ENCODE assay signal across 9 cellular contexts in the genomic region with DNA sequence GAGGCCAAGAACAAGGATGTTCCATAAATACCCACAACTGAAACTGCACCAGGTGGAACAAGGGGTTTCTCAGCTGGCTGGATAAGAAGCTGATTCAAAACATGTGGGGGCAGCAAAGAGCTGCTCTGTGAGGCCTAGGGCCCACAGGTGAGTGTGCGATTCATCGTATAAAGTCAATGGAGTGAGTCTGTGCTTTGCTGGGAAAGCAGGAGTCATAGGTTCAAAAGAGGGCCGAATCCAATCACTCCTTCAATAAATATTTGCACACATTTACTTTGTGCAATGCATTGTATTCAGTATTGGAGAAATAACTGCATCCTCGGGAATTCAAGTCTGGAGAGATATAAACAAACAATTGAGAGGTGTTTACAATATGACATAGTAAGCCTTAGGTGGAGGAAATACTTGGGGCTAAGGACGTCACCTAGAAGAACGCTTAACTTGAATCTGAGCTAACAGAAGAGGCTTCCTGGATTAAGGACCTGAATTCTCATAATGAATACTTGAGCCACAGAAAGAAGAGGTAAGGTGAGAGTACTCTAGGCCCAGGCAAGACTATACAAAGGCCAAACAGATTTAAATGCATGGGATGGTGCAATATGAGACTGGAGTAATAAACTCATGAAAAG.
DNase-seq lines count a peak whose midpoint lies in the region; TF ChIP-seq lines count a peak whose summit lies in the region.
"Had no signal": no experiment of that assay in that cellular context is flagged by ENCODE, and none has a peak within 500 bp of the region (broad histone marks: within the 10 kb centered on the region; RNA-seq: fewer than 3 reads in every experiment).

No MANE protein-coding gene starts in this region.

- H3K9me3 ChIP-seq in MM.1S (replicated peaks; ENCODE audit: insufficient read depth, low read length) = no peaks in the 10 kb centered on the region
- no peaks in the 10 kb centered on the region for H3K9me3 ChIP-seq in neural progenitor cell (ENCODE audit: low read depth)

- H3K27me3 ChIP-seq in MM.1S (replicated peaks; ENCODE audit: insufficient read depth, low read length) (no peaks in the 10 kb centered on the region), neural progenitor cell (no peaks in the 10 kb centered on the region)

- H2AFZ ChIP-seq in MM.1S (ENCODE audit: low read length) (no peak overlapping the region), neural progenitor cell (replicated peaks) (peak overlapping the region; percentile 47)

- no peaks in the 10 kb centered on the region for H3F3A ChIP-seq in MM.1S (ENCODE audit: insufficient read depth, low read length)
- no peaks in the 10 kb centered on the region for H3F3A ChIP-seq in neural progenitor cell (ENCODE audit: low read depth)

- no peaks in the 10 kb centered on the region for H3K36me3 Mint-ChIP-seq in chondrocyte (ENCODE audit: low read depth)
- H3K36me3 Mint-ChIP-seq in neural progenitor cell = no peaks in the 10 kb centered on the region

- H3K4me3 ChIP-seq in GM12875 (ENCODE audit: low read depth, low read length) (no peak overlapping the region), MM.1S (ENCODE audit: low read length) (no peak overlapping the region), neural progenitor cell (no peak overlapping the region)
- H3K4me3 ChIP-seq: SK-N-MC had no signal

- H3K27ac ChIP-seq in MM.1S (ENCODE audit: low read length) = no peak overlapping the region
- H3K27ac ChIP-seq in neural progenitor cell = no peak overlapping the region
- H3K27ac ChIP-seq: SK-N-MC had no signal

- H3K36me3 ChIP-seq in MM.1S (replicated peaks; ENCODE audit: insufficient read depth, low read length) = no peaks in the 10 kb centered on the region
- no peaks in the 10 kb centered on the region for H3K36me3 ChIP-seq in neural progenitor cell

- H3K9me3 Mint-ChIP-seq in chondrocyte (ENCODE audit: low read depth) = no peaks in the 10 kb centered on the region
- no peaks in the 10 kb centered on the region for H3K9me3 Mint-ChIP-seq in neural progenitor cell

- H3K27ac Mint-ChIP-seq in chondrocyte (ENCODE audit: unreplicated experiment) = no peak overlapping the region
- no peak overlapping the region for H3K27ac Mint-ChIP-seq in neural progenitor cell

- no peak overlapping the region for H3K9ac ChIP-seq in MM.1S (ENCODE audit: low read length)
- H3K9ac ChIP-seq in neural progenitor cell = no peak overlapping the region

- H3K4me1 ChIP-seq in MM.1S (ENCODE audit: low read length) (no peaks in the 10 kb centered on the region), neural progenitor cell (no peaks in the 10 kb centered on the region)

- H3K27me3 Mint-ChIP-seq in chondrocyte (ENCODE audit: low read depth) (no peaks in the 10 kb centered on the region), neural progenitor cell (ENCODE audit: insufficient read depth, low read depth) (no peaks in the 10 kb centered on the region)

- H3K4me1 Mint-ChIP-seq in chondrocyte (ENCODE audit: low read depth) (no peaks in the 10 kb centered on the region), neural progenitor cell (peaks cover 13% of the 10 kb centered on the region)

- peak; percentile 41; the same call in 1 of the 2 replicates for TF ChIP-seq CTCF in GM12875 (IDR thresholded peaks at IDR 0.05; ENCODE audit: borderline replicate concordance, insufficient read depth, low read depth, low read length)
- peak; percentile 78 for TF ChIP-seq CTCF in MM.1S (IDR thresholded peaks at IDR 0.05; ENCODE audit: low read length)
- peak; percentile 63 for TF ChIP-seq CTCF in chondrocyte (IDR thresholded peaks at IDR 0.05)
- TF ChIP-seq CTCF in neural progenitor cell (IDR thresholded peaks at IDR 0.05) = peak; percentile 73

- H3K79me2 ChIP-seq in MM.1S (ENCODE audit: low read length) = no peaks in the 10 kb centered on the region
- no peaks in the 10 kb centered on the region for H3K79me2 ChIP-seq in neural progenitor cell (ENCODE audit: low read depth)

- H3K4me3 Mint-ChIP-seq in chondrocyte (ENCODE audit: unreplicated experiment) (no peak overlapping the region), neural progenitor cell (no peak overlapping the region)

- no peaks in the 10 kb centered on the region for H3K9me2 ChIP-seq in MM.1S (replicated peaks; ENCODE audit: insufficient read depth, low read length)

- H4K20me1 ChIP-seq in MM.1S (ENCODE audit: insufficient read depth, low read length) (no peaks in the 10 kb centered on the region), neural progenitor cell (ENCODE audit: low read depth) (no peaks in the 10 kb centered on the region)

- H3K4me2 ChIP-seq in MM.1S (ENCODE audit: low read depth, low read length) (no peak overlapping the region), neural progenitor cell (no peak overlapping the region)

- DNase-seq in MM.1S (peak; percentile 58), chondrocyte (ENCODE audit: low spot score) (no peak), neural progenitor cell (ENCODE audit: low spot score) (peak; percentile 76), cerebellar nuclear complex (lab: John Stamatoyannopoulos, UW) (no peak), Ammon's horn (ENCODE audit: low spot score) (no peak), SKM-1 (lab: John Stamatoyannopoulos, UW; ENCODE audit: unreplicated experiment) (no peak)
- DNase-seq in stimulated activated naive CD4-positive, alpha-beta T cell treated with Interleukin-2 at 50 U/mL for 16 hours (lab: John Stamatoyannopoulos, UW) = no peak

Comparison
In these comparisons a context has a peak if more than half of its experiments do, and no peak if none do; other contexts are left out.
1. DNase-seq: peak in MM.1S (single experiment) and neural progenitor cell (single experiment); none in chondrocyte (single experiment), cerebellar nuclear complex (0 of 2), stimulated activated naive CD4-positive, alpha-beta T cell treated with Interleukin-2 at 50 U/mL for 16 hours (single experiment), Ammon's horn (single experiment) and SKM-1 (single experiment).
2. Peak in every context shown above with its lines, with median percentiles within 50 percentile points of each other: CTCF ChIP-seq.